ENCODE assay signal across 1 cellular context in the genomic region with DNA sequence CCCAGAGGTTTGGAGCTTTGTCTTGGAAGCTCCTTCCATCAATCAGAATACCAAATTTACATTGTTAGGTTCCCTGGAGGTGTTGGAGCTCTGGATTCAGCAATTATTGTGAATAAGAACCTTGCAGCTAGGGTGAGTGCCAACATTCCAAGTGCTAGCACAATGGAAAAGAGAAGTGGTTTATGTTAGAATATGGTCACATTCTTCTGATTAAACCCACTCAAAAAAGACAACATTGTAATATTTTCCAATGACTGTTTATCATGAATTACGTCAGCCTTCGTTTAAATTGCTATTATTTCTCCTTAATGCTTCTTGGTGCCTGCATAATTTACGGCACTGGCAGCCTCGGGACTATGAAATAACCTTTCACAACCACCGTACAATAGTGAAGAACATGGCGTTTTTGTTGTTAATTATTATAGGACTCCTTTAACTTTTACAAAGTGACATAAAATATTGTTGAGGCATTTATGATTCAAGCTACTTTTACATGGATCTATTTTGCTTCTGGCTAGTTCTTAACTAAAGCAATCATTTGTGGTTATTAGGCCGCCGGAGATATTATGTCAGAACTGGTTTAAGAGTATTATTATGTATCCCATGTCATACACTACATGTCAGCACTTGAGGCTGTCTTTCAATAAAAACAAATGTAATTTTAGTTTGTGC.
TF ChIP-seq lines count a peak whose summit lies in the region.

No MANE protein-coding gene starts in this region.

TF ChIP-seq in HepG2, 621 proteins besides CTCF, POLR2A, EP300 and RAD21 (continued from another document):
- TF ChIP-seq, protein P1, sequence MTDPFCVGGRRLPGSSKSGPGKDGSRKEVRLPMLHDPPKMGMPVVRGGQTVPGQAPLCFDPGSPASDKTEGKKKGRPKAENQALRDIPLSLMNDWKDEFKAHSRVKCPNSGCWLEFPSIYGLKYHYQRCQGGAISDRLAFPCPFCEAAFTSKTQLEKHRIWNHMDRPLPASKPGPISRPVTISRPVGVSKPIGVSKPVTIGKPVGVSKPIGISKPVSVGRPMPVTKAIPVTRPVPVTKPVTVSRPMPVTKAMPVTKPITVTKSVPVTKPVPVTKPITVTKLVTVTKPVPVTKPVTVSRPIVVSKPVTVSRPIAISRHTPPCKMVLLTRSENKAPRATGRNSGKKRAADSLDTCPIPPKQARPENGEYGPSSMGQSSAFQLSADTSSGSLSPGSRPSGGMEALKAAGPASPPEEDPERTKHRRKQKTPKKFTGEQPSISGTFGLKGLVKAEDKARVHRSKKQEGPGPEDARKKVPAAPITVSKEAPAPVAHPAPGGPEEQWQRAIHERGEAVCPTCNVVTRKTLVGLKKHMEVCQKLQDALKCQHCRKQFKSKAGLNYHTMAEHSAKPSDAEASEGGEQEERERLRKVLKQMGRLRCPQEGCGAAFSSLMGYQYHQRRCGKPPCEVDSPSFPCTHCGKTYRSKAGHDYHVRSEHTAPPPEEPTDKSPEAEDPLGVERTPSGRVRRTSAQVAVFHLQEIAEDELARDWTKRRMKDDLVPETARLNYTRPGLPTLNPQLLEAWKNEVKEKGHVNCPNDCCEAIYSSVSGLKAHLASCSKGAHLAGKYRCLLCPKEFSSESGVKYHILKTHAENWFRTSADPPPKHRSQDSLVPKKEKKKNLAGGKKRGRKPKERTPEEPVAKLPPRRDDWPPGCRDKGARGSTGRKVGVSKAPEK (CRISPR knock-in tag; IDR thresholded peaks at IDR 0.05; ENCODE audit: borderline replicate concordance): no peak
- TF ChIP-seq HDAC2 (CRISPR knock-in tag; IDR thresholded peaks at IDR 0.05): no peak
- no peak for TF ChIP-seq MED8 (CRISPR knock-in tag; IDR thresholded peaks at IDR 0.05; ENCODE audit: insufficient replicate concordance)
- TF ChIP-seq JUND (CRISPR knock-in tag; IDR thresholded peaks at IDR 0.05): no peak
- TF ChIP-seq ATRX (CRISPR knock-in tag; IDR thresholded peaks at IDR 0.05; ENCODE audit: borderline replicate concordance): no peak
- TF ChIP-seq ZNF530 (CRISPR knock-in tag; IDR thresholded peaks at IDR 0.05; ENCODE audit: low read depth): no peak
- TF ChIP-seq, protein P2, sequence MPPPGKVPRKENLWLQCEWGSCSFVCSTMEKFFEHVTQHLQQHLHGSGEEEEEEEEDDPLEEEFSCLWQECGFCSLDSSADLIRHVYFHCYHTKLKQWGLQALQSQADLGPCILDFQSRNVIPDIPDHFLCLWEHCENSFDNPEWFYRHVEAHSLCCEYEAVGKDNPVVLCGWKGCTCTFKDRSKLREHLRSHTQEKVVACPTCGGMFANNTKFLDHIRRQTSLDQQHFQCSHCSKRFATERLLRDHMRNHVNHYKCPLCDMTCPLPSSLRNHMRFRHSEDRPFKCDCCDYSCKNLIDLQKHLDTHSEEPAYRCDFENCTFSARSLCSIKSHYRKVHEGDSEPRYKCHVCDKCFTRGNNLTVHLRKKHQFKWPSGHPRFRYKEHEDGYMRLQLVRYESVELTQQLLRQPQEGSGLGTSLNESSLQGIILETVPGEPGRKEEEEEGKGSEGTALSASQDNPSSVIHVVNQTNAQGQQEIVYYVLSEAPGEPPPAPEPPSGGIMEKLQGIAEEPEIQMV (CRISPR knock-in tag; IDR thresholded peaks at IDR 0.05; ENCODE audit: low read depth): no peak
- TF ChIP-seq ISX (CRISPR knock-in tag; conservative IDR thresholded peaks at IDR 0.05): no peak
- TF ChIP-seq ZKSCAN8 (CRISPR knock-in tag; IDR thresholded peaks at IDR 0.05; ENCODE audit: borderline replicate concordance): no peak
- TF ChIP-seq, protein P3, sequence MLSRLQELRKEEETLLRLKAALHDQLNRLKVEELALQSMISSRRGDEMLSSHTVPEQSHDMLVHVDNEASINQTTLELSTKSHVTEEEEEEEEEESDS (CRISPR knock-in tag; IDR thresholded peaks at IDR 0.05; ENCODE audit: borderline replicate concordance): no peak
- no peak for TF ChIP-seq ZNF354B (CRISPR knock-in tag; IDR thresholded peaks at IDR 0.05)
